In the genomic region with DNA sequence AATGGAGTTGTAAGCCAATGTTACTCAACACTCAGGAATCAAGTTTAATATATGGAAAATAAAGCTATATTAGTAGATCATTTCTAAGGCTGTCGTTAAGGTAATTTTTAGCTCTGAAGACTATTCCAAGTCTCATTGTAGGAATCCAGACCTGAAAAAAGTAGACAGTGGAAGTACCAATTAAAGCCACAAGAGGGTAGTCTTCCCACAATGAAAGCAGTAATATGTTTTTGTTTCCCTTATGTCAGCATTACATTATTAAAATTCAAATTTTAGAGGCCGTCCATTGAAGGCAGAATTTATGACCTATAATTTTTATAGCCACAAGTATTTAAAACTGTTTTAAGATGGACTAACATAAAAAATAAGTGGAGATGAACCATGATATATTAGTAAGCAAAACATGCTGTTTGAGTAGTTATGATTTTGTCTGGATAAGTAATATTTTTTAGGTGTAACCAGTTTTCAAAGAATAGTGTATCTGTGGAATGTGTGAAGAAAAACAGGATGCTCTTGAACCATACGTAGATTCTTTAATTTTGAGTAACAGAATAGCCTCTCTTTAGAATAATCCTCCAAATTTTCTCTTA, we compare ENCODE assay signal across 9 cellular contexts.
DNase-seq lines count a peak whose midpoint lies in the region; ATAC-seq, FAIRE-seq and TF ChIP-seq lines count a peak whose summit lies in the region.
"Had no signal": no experiment of that assay in that cellular context is flagged by ENCODE, and none has a peak within 500 bp of the region (broad histone marks: within the 10 kb centered on the region; RNA-seq: fewer than 3 reads in every experiment).

No MANE protein-coding gene starts in this region.

- H3K79me2 ChIP-seq in fibroblast of lung (ENCODE audit: control insufficient read depth, insufficient read depth, low read length): no peaks in the 10 kb centered on the region

- no peaks in the 10 kb centered on the region for H3K27me3 ChIP-seq in fibroblast of lung (ENCODE audit: control insufficient read depth, insufficient read depth, low read length)

- H3K4me2 ChIP-seq in fibroblast of lung (ENCODE audit: extremely low read depth, insufficient read depth, low read length): no peak overlapping the region

- no peak overlapping the region for H2AFZ ChIP-seq in fibroblast of lung (ENCODE audit: low read length)

- H3K4me3 ChIP-seq in fibroblast of lung (replicated peaks in 1 of 4; ENCODE audit: control extremely low read depth in 1 of 4, insufficient read depth in 1 of 4, low read depth in 3 of 4, low read length in 4 of 4): no peak overlapping the region

- H3K9ac ChIP-seq in fibroblast of lung (ENCODE audit: insufficient read depth, low read length): no peak overlapping the region

- TF ChIP-seq CTCF in fibroblast of lung (conservative IDR thresholded peaks at IDR 0.05 in 1 of 2, IDR thresholded peaks at IDR 0.05 in 1 of 2; ENCODE audit: low read depth in 1 of 2, low read length in 2 of 2): peak; percentile 26 to 36

- H3K9me3 ChIP-seq in fibroblast of lung (ENCODE audit: control insufficient read depth, insufficient read depth, low read depth, low read length): no peaks in the 10 kb centered on the region

- peak; percentile 30 for FAIRE-seq in RCC 7860 (lab: Jason Lieb, UNC)
- FAIRE-seq: GM18507 had no signal

- no peaks in the 10 kb centered on the region for H4K20me1 ChIP-seq in fibroblast of lung (ENCODE audit: control insufficient read depth, extremely low read depth, insufficient read depth, low read length)

- DNase-seq in NOMO-1 treated with DMSO at 0.1 percent for 48 hours (lab: John Stamatoyannopoulos, UW; ENCODE audit: unreplicated experiment): peak; percentile 4
- DNase-seq in NOMO-1 treated with dmso at 0.1 percent for 144 hours (lab: John Stamatoyannopoulos, UW; ENCODE audit: unreplicated experiment): no peak
- peak; percentile 7 for DNase-seq in RCC 7860 (ENCODE audit: low spot score)
- peak; percentile 13 to 40 for DNase-seq in fibroblast of lung (ENCODE audit: low read depth in 2 of 2)
- DNase-seq in superior temporal gyrus (ENCODE audit: extremely low spot score): peak; percentile 85
- DNase-seq in ureter (ENCODE audit: low spot score): no peak
- no peak for DNase-seq in activated naive CD4-positive, alpha-beta T cell treated with anti-CD3 and anti-CD28 coated beads, Interleukin-2, amount 50 U/mL, for 16 hours

- H3K27ac ChIP-seq in fibroblast of lung (ENCODE audit: insufficient read depth, low read length): no peak overlapping the region

- no peaks in the 10 kb centered on the region for H3K4me1 ChIP-seq in fibroblast of lung (ENCODE audit: control insufficient read depth, extremely low read depth, insufficient read depth, low read length)

- ATAC-seq in HG03159 (IDR thresholded peaks at IDR 0.05; ENCODE audit: unreplicated experiment): peak; percentile 69

- H3K36me3 ChIP-seq in fibroblast of lung (ENCODE audit: control insufficient read depth, insufficient read depth, low read length): no peaks in the 10 kb centered on the region

Comparison
In these comparisons a context has a peak if more than half of its experiments do, and no peak if none do; other contexts are left out.
1. DNase-seq: peak in NOMO-1 treated with DMSO at 0.1 percent for 48 hours (single experiment), RCC 7860 (single experiment), fibroblast of lung (2 of 2) and superior temporal gyrus (single experiment); none in NOMO-1 treated with dmso at 0.1 percent for 144 hours (single experiment), ureter (single experiment) and activated naive CD4-positive, alpha-beta T cell treated with anti-CD3 and anti-CD28 coated beads, Interleukin-2, amount 50 U/mL, for 16 hours (single experiment).